Comparison of ENCODE assay signal across 15 cellular contexts in genomic region chr16:50684823-50685455, GRCh38. TPM values are rescaled to one million over a fixed set of nuclear protein-coding genes. Genes with fewer than 3 reads are reported as not detected.
DNase-seq lines count a peak whose midpoint lies in the region; ATAC-seq and TF ChIP-seq lines count a peak whose summit lies in the region.
"Had no signal": no experiment of that assay in that cellular context is flagged by ENCODE, and none has a peak within 500 bp of the region (broad histone marks: within the 10 kb centered on the region; RNA-seq: fewer than 3 reads in every experiment).

No MANE protein-coding gene starts in this region.

- ATAC-seq in lower lobe of right lung (peak; percentile 45 to 69), HG03439 (IDR thresholded peaks at IDR 0.05; ENCODE audit: unreplicated experiment) (no peak)

- H3K9me3 ChIP-seq in BLaER1 treated with 17β-estradiol and CSF1 and Interleukin-3, amounts not matched to agents 10 nM and 100 nM (replicated peaks in 1 of 11), result no peaks in the 10 kb centered on the region
- no peaks in the 10 kb centered on the region for H3K9me3 ChIP-seq in lower lobe of right lung
- H3K9me3 ChIP-seq: Caco-2, pancreas, testis had no signal

- H3K27me3 Mint-ChIP-seq in activated CD4-positive, alpha-beta memory T cell treated with anti-CD3 and anti-CD28 coated beads, Interleukin-2, amount 10 ng/mL, durations not matched to agents 7 days and 5 days, result peaks cover 3% of the 10 kb centered on the region

- peak overlapping the region; percentile 56 for H3K4me3 Mint-ChIP-seq in activated CD4-positive, alpha-beta memory T cell treated with anti-CD3 and anti-CD28 coated beads, Interleukin-2, amount 10 ng/mL, durations not matched to agents 7 days and 5 days

- H3K27ac ChIP-seq in BLaER1 treated with 17β-estradiol and CSF1 and Interleukin-3, amounts not matched to agents 10 nM and 100 nM, result peak overlapping the region; percentile 61 to 91 (median 82); a peak in 21 of 22 replicates
- H3K27ac ChIP-seq in lower lobe of right lung, result peak overlapping the region; percentile 76
- H3K27ac ChIP-seq: pancreas, testis had no signal

- peak overlapping the region; percentile 83 to 98 (median 92) for H3K4me2 ChIP-seq in BLaER1 treated with 17β-estradiol and CSF1 and Interleukin-3, amounts not matched to agents 10 nM and 100 nM

- peak overlapping the region; percentile 83 for H3K27ac Mint-ChIP-seq in activated CD4-positive, alpha-beta memory T cell treated with anti-CD3 and anti-CD28 coated beads, Interleukin-2, amount 10 ng/mL, durations not matched to agents 7 days and 5 days

- POLR2A ChIA-PET in activated CD4-positive, alpha-beta memory T cell treated with anti-CD3 and anti-CD28 coated beads, Interleukin-2, amount 10 ng/mL, durations not matched to agents 7 days and 5 days (lab: Charles Lee), result interaction anchor here (0.7 to 11.4 kb wide), 12 partner anchors 10 to 412 kb away, joined by 3 to 164 read pairs (median 4); partner anchors contain the start of gene CYLD

- TF ChIP-seq POLR2A in GM18526 (IDR thresholded peaks at IDR 0.05; ENCODE audit: extremely low read depth, insufficient read length), result peak; percentile 1

- peaks cover 66% of the 10 kb centered on the region for H3K4me1 Mint-ChIP-seq in activated CD4-positive, alpha-beta memory T cell treated with anti-CD3 and anti-CD28 coated beads, Interleukin-2, amount 10 ng/mL, durations not matched to agents 7 days and 5 days

- peaks cover 5% of the 10 kb centered on the region for H3K36me3 Mint-ChIP-seq in activated CD4-positive, alpha-beta memory T cell treated with anti-CD3 and anti-CD28 coated beads, Interleukin-2, amount 10 ng/mL, durations not matched to agents 7 days and 5 days (ENCODE audit: low read depth)

- peak overlapping the region in 10 of 11 experiments; percentile 27 to 74 (median 68); a peak in 17 of 22 replicates for H3K9ac ChIP-seq in BLaER1 treated with 17β-estradiol and CSF1 and Interleukin-3, amounts not matched to agents 10 nM and 100 nM

- CTCF ChIA-PET in activated CD4-positive, alpha-beta memory T cell treated with anti-CD3 and anti-CD28 coated beads, Interleukin-2, amount 10 ng/mL, durations not matched to agents 7 days and 5 days (lab: Charles Lee), result interaction anchor here (0.7 to 14.5 kb wide), 8 partner anchors 8 to 61 kb away, joined by 3 to 266 read pairs (median 4); partner anchors contain the start of gene CYLD

- H3K27me3 ChIP-seq in BLaER1 treated with 17β-estradiol and CSF1 and Interleukin-3, amounts not matched to agents 10 nM and 100 nM, result no peaks in the 10 kb centered on the region
- no peaks in the 10 kb centered on the region for H3K27me3 ChIP-seq in lower lobe of right lung (ENCODE audit: low read depth)
- H3K27me3 ChIP-seq: pancreas, testis had no signal

- DNase-seq in activated CD4-positive, alpha-beta memory T cell treated with anti-CD3 and anti-CD28 coated beads, Interleukin-2, amount 10 ng/mL, durations not matched to agents 7 days and 5 days, result peak; percentile 54
- no peak for DNase-seq in lower lobe of right lung
- no peak for DNase-seq in NCI-H1436 treated with DMSO at 0.1 percent for 48 hours (lab: John Stamatoyannopoulos, UW)
- no peak for DNase-seq in NCI-H524 treated with DMSO at 0.1 percent for 48 hours (lab: John Stamatoyannopoulos, UW)
- no peak for DNase-seq in NCI-H1105 (lab: John Stamatoyannopoulos, UW)
- DNase-seq: Caco-2, dermis blood vessel endothelial cell, left ventricle myocardium superior, OCI-M1, testis had no signal

- no peaks in the 10 kb centered on the region for H3K9me3 Mint-ChIP-seq in activated CD4-positive, alpha-beta memory T cell treated with anti-CD3 and anti-CD28 coated beads, Interleukin-2, amount 10 ng/mL, durations not matched to agents 7 days and 5 days

- no peaks in the 10 kb centered on the region for H3K36me3 ChIP-seq in BLaER1 treated with 17β-estradiol and CSF1 and Interleukin-3, amounts not matched to agents 10 nM and 100 nM
- no peaks in the 10 kb centered on the region for H3K36me3 ChIP-seq in lower lobe of right lung
- H3K36me3 ChIP-seq: pancreas had no signal

- H4K20me1 ChIP-seq in BLaER1 treated with 17β-estradiol and CSF1 and Interleukin-3, amounts not matched to agents 10 nM and 100 nM, result no peaks in the 10 kb centered on the region

- H3K4me1 ChIP-seq in BLaER1 treated with 17β-estradiol and CSF1 and Interleukin-3, amounts not matched to agents 10 nM and 100 nM, result peaks cover 58 to 79% (median 64%) of the 10 kb centered on the region in 10 experiments
- peaks cover 34% of the 10 kb centered on the region for H3K4me1 ChIP-seq in lower lobe of right lung
- H3K4me1 ChIP-seq: Caco-2, pancreas, testis had no signal

- intact Hi-C loops in lower lobe of right lung (cut with DNase I), result no loop called here

- H3K4me3 ChIP-seq in BLaER1 treated with 17β-estradiol and CSF1 and Interleukin-3, amounts not matched to agents 10 nM and 100 nM, result no peak overlapping the region
- H3K4me3 ChIP-seq in lower lobe of right lung, result no peak overlapping the region
- H3K4me3 ChIP-seq: pancreas, testis had no signal

- TF ChIP-seq CTCF in lower lobe of right lung (IDR thresholded peaks at IDR 0.05), result no peak

RNA-seq across cellular contexts. Expression of gene SNX20, which starts 3.8 kb away (rescaled TPM):
- 10 to 100 TPM; 94.7 to 97.7 TPM for total RNA-seq in activated CD4-positive, alpha-beta memory T cell treated with anti-CD3 and anti-CD28 coated beads, Interleukin-2, amount 10 ng/mL, durations not matched to agents 7 days and 5 days
- total RNA-seq in lower lobe of right lung, result 15.4 TPM
- total RNA-seq: Caco-2, glomerular endothelial cell had no signal

RNA-seq across cellular contexts. Expression of gene NOD2, which starts 8.5 kb away (rescaled TPM):
- 10 to 100 TPM; 20.8 to 24.1 TPM for total RNA-seq in activated CD4-positive, alpha-beta memory T cell treated with anti-CD3 and anti-CD28 coated beads, Interleukin-2, amount 10 ng/mL, durations not matched to agents 7 days and 5 days
- 13.2 TPM for total RNA-seq in lower lobe of right lung

RNA-seq across cellular contexts. Expression of gene CYLD, which starts 56.9 kb away (rescaled TPM):
- 100 to 1,000 TPM; 235 to 254 TPM for total RNA-seq in activated CD4-positive, alpha-beta memory T cell treated with anti-CD3 and anti-CD28 coated beads, Interleukin-2, amount 10 ng/mL, durations not matched to agents 7 days and 5 days
- 45.8 TPM for total RNA-seq in lower lobe of right lung
